18 cellular contexts compared by ENCODE assay signal in the genomic region with DNA sequence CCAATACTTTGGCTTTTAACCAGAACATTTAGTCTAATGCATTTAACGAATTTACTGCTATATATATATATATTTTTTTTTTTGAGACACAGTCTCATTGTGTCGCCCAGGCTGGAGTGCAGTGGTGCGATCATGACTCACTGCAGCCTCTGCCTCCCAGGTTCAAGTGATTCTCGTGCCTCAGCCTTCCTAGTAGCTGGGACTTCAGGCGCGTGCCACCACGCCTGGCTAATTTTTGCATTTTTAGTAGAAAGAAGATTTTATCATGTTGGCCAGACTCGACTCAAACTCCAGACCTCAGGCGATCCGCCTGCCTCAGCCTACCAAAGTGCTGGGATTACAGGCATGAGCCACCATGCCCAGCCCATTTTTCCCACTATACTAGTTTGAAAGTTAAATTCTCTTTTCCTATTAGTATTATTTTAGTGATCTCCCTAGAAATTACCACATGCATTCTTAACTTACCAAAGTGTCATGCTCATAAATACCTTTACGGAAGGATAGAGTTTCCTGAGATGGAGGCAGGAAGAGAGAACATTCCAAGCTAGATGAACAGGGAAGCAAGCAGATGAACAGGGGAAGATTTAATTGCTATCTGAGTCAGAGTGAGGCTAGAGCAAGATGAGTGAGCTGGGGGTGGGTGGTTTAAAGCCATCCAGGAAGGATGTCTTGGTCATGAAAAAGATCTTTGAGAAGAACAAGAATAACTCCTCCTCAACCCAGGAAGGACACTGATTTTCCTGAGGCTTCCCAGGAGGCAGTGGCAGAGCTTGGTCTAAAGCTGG. TPM values are rescaled to one million over a fixed set of nuclear protein-coding genes. Genes with fewer than 3 reads are reported as not detected.
DNase-seq lines count a peak whose midpoint lies in the region; ATAC-seq and TF ChIP-seq lines count a peak whose summit lies in the region.
"Had no signal": no experiment of that assay in that cellular context is flagged by ENCODE, and none has a peak within 500 bp of the region (broad histone marks: within the 10 kb centered on the region; RNA-seq: fewer than 3 reads in every experiment).

No MANE protein-coding gene starts in this region.

- H3K27me3 ChIP-seq in kidney epithelial cell (ENCODE audit: control insufficient read depth, insufficient read depth, low read length) = no peaks in the 10 kb centered on the region
- no peaks in the 10 kb centered on the region for H3K27me3 ChIP-seq in testis
- H3K27me3 ChIP-seq: cardiac muscle cell, ovary had no signal

- 79 to 81% methylated on average over 11 of the region's 11 CpGs for WGBS in testis, 2 donors

- no peaks in the 10 kb centered on the region for H3K9me3 ChIP-seq in testis
- H3K9me3 ChIP-seq: ovary, thoracic aorta had no signal

- H3K36me3 ChIP-seq in kidney epithelial cell (ENCODE audit: control insufficient read depth, insufficient read depth, low read length) (no peaks in the 10 kb centered on the region), testis (ENCODE audit: low read depth, missing control alignments) (no peaks in the 10 kb centered on the region)
- H3K36me3 ChIP-seq: cardiac muscle cell, ovary, thoracic aorta had no signal

- H3K27ac ChIP-seq in testis = no peak overlapping the region
- H3K27ac ChIP-seq: cardiac muscle cell, ovary, thoracic aorta had no signal

- intact Hi-C loops in testis (cut with DNase I; ENCODE audit: low total_unique reads) = no loop called here

- ATAC-seq in activated T-helper 17 cell treated with anti-CD3 and anti-CD28 coated beads, Interleukin-2, amount 50 U/mL, for 72 hours (replicated peaks) = no peak

- H3K4me1 Mint-ChIP-seq in HFFc6 (ENCODE audit: low read depth) = peaks cover 37% of the 10 kb centered on the region
- peaks cover 19% of the 10 kb centered on the region for H3K4me1 Mint-ChIP-seq in activated T-helper 17 cell treated with anti-CD3 and anti-CD28 coated beads, Interleukin-2, amount 50 U/mL, for 72 hours

- no peaks in the 10 kb centered on the region for H3K9me3 Mint-ChIP-seq in HFFc6
- H3K9me3 Mint-ChIP-seq in activated T-helper 17 cell treated with anti-CD3 and anti-CD28 coated beads, Interleukin-2, amount 50 U/mL, for 72 hours = no peaks in the 10 kb centered on the region
- H3K9me3 Mint-ChIP-seq: activated B cell treated with CpG ODN at 0.5 μM for 24 hours; activated naive CD4-positive, alpha-beta T cell treated with anti-CD3 and anti-CD28 coated beads, Interleukin-2, amount 50 U/mL, for 24 hours; CD4-positive, alpha-beta memory T cell had no signal

- DNase-seq in HFFc6 = peak; percentile 89
- DNase-seq in kidney epithelial cell (ENCODE audit: low read depth) = peak; percentile 64
- no peak for DNase-seq in testis
- DNase-seq in activated CD8-positive, alpha-beta memory T cell treated with anti-CD3 and anti-CD28 coated beads for 24 hours = no peak
- no peak for DNase-seq in superior temporal gyrus (ENCODE audit: extremely low spot score)
- DNase-seq in NCI-H2081 treated with DMSO at 0.1 percent for 48 hours (lab: John Stamatoyannopoulos, UW) = no peak
- DNase-seq: activated B cell treated with CpG ODN at 0.5 μM for 24 hours; activated CD8-positive, alpha-beta memory T cell treated with anti-CD3 and anti-CD28 coated beads, Interleukin-2, amount 50 U/mL, for 4 hours; CD4-positive, alpha-beta memory T cell; effector CD8-positive, alpha-beta T cell; GDM1; NCI-H2171 treated with DMSO at 0.1 percent for 48 hours; ovary; stimulated activated CD4-positive, alpha-beta T cell treated with anti-CD3 and anti-CD28 coated beads, Interleukin-15, amount 100 ng/mL, for 24 hours had no signal

- no peaks in the 10 kb centered on the region for H3K27me3 Mint-ChIP-seq in HFFc6 (ENCODE audit: insufficient read depth)
- H3K27me3 Mint-ChIP-seq in activated T-helper 17 cell treated with anti-CD3 and anti-CD28 coated beads, Interleukin-2, amount 50 U/mL, for 72 hours = no peaks in the 10 kb centered on the region
- H3K27me3 Mint-ChIP-seq: activated B cell treated with CpG ODN at 0.5 μM for 24 hours; activated naive CD4-positive, alpha-beta T cell treated with anti-CD3 and anti-CD28 coated beads, Interleukin-2, amount 50 U/mL, for 24 hours; CD4-positive, alpha-beta memory T cell had no signal

- H3K4me1 ChIP-seq in testis = peaks cover 1% of the 10 kb centered on the region

- H3K4me3 ChIP-seq in kidney epithelial cell (ENCODE audit: low read depth, low read length) (no peak overlapping the region), testis (no peak overlapping the region)
- H3K4me3 ChIP-seq: cardiac muscle cell, ovary, thoracic aorta had no signal

- TF ChIP-seq CTCF in HFFc6 (IDR thresholded peaks at IDR 0.05) (no peak), kidney epithelial cell (IDR thresholded peaks at IDR 0.05; ENCODE audit: insufficient read depth, low read length, poor library complexity, severe bottlenecking) (no peak), testis (IDR thresholded peaks at IDR 0.05) (no peak)

- H3K27ac Mint-ChIP-seq in HFFc6 = peak overlapping the region; percentile 74
- peak overlapping the region; percentile 43 for H3K27ac Mint-ChIP-seq in activated T-helper 17 cell treated with anti-CD3 and anti-CD28 coated beads, Interleukin-2, amount 50 U/mL, for 72 hours
- H3K27ac Mint-ChIP-seq: activated B cell treated with CpG ODN at 0.5 μM for 24 hours; activated naive CD4-positive, alpha-beta T cell treated with anti-CD3 and anti-CD28 coated beads, Interleukin-2, amount 50 U/mL, for 24 hours had no signal

- peak overlapping the region; percentile 49 for H3K4me3 Mint-ChIP-seq in HFFc6
- H3K4me3 Mint-ChIP-seq in activated T-helper 17 cell treated with anti-CD3 and anti-CD28 coated beads, Interleukin-2, amount 50 U/mL, for 72 hours = no peak overlapping the region
- H3K4me3 Mint-ChIP-seq: activated B cell treated with CpG ODN at 0.5 μM for 24 hours; activated naive CD4-positive, alpha-beta T cell treated with anti-CD3 and anti-CD28 coated beads, Interleukin-2, amount 50 U/mL, for 24 hours; CD4-positive, alpha-beta memory T cell had no signal

- no peaks in the 10 kb centered on the region for H3K36me3 Mint-ChIP-seq in HFFc6 (ENCODE audit: low read depth)
- H3K36me3 Mint-ChIP-seq in activated T-helper 17 cell treated with anti-CD3 and anti-CD28 coated beads, Interleukin-2, amount 50 U/mL, for 72 hours (ENCODE audit: low read depth) = no peaks in the 10 kb centered on the region
- H3K36me3 Mint-ChIP-seq: activated naive CD4-positive, alpha-beta T cell treated with anti-CD3 and anti-CD28 coated beads, Interleukin-2, amount 50 U/mL, for 24 hours had no signal

- TF ChIP-seq POLR2A in testis (IDR thresholded peaks at IDR 0.05) = no peak

RNA-seq across cellular contexts. Expression of gene PGAP2, which starts 4.4 kb away (rescaled TPM):
- total RNA-seq in HFFc6 (2021; fragmentation: NEBNext Ultra II Directional; extraction: Animal tissue kit (Norgen Biotek cat#: 25700)) = 10 to 100 TPM; 14.5 to 19.7 (median 17.1) TPM
- 10 to 100 TPM; 25.6 to 31.8 TPM for total RNA-seq in activated T-helper 17 cell treated with anti-CD3 and anti-CD28 coated beads, Interleukin-2, amount 50 U/mL, for 72 hours
- total RNA-seq in kidney epithelial cell (20.3 and 20.6 TPM in 2 replicates), testis (10 to 100 TPM; 40.5 to 56.8 TPM)
- polyA plus RNA-seq in testis (ENCODE audit: insufficient read depth, low read depth, low replicate concordance) = 54.4 TPM

RNA-seq across cellular contexts. Expression of gene NUP98, which starts 6.6 kb away (rescaled TPM):
- 10 to 100 TPM; 81.4 to 96.7 (median 85.6) TPM for total RNA-seq in HFFc6 (2021; fragmentation: NEBNext Ultra II Directional; extraction: Animal tissue kit (Norgen Biotek cat#: 25700))
- 100 to 1,000 TPM; 126 to 149 TPM for total RNA-seq in activated T-helper 17 cell treated with anti-CD3 and anti-CD28 coated beads, Interleukin-2, amount 50 U/mL, for 72 hours
- total RNA-seq in kidney epithelial cell = 73.4 and 94.0 TPM in 2 replicates
- 100 to 1,000 TPM; 211 to 354 TPM for total RNA-seq in testis
- polyA plus RNA-seq in testis (ENCODE audit: insufficient read depth, low read depth, low replicate concordance) = 280 TPM

RNA-seq across cellular contexts. Expression of gene RHOG, which starts 36.8 kb away (rescaled TPM):
- total RNA-seq in HFFc6 (2021; fragmentation: NEBNext Ultra II Directional; extraction: Animal tissue kit (Norgen Biotek cat#: 25700)) = 10 to 100 TPM; 57.8 to 72.3 (median 66.4) TPM
- total RNA-seq in activated T-helper 17 cell treated with anti-CD3 and anti-CD28 coated beads, Interleukin-2, amount 50 U/mL, for 72 hours = 100 to 1,000 TPM; 151 to 154 TPM
- total RNA-seq in kidney epithelial cell (30.3 and 46.8 TPM in 2 replicates), testis (10 to 100 TPM; 36.1 to 58.3 TPM)
- 37.1 TPM for polyA plus RNA-seq in testis (ENCODE audit: insufficient read depth, low read depth, low replicate concordance)

RNA-seq across cellular contexts. Expression of gene STIM1, which starts 51.5 kb away (rescaled TPM):
- total RNA-seq in HFFc6 (2021; fragmentation: NEBNext Ultra II Directional; extraction: Animal tissue kit (Norgen Biotek cat#: 25700)) = 10 to 100 TPM; 27.6 to 33.1 (median 30.7) TPM
- 10 to 100 TPM; 68.8 to 82.7 TPM for total RNA-seq in activated T-helper 17 cell treated with anti-CD3 and anti-CD28 coated beads, Interleukin-2, amount 50 U/mL, for 72 hours
- total RNA-seq in kidney epithelial cell (25.4 and 35.3 TPM in 2 replicates), testis (10 to 100 TPM; 78.2 to 87.1 TPM)
- 95.5 TPM for polyA plus RNA-seq in testis (ENCODE audit: insufficient read depth, low read depth, low replicate concordance)

Comparison
In these comparisons a context has a peak if more than half of its experiments do, and no peak if none do; other contexts are left out.
1. DNase-seq: peak in HFFc6 (single experiment) and kidney epithelial cell (single experiment); none in testis (single experiment), activated CD8-positive, alpha-beta memory T cell treated with anti-CD3 and anti-CD28 coated beads for 24 hours (single experiment), superior temporal gyrus (single experiment) and NCI-H2081 treated with DMSO at 0.1 percent for 48 hours (single experiment).